7 cellular contexts compared by ENCODE assay signal in genomic region chr2:172253190-172254052, GRCh38.
DNase-seq lines count a peak whose midpoint lies in the region; ATAC-seq, FAIRE-seq and TF ChIP-seq lines count a peak whose summit lies in the region.

No MANE protein-coding gene starts in this region.

- no peak overlapping the region for H3K4me3 ChIP-seq in RWPE2 (ENCODE audit: severe bottlenecking)

- no peaks in the 10 kb centered on the region for H3K36me3 ChIP-seq in RWPE2 (ENCODE audit: low read depth)

- H3K4me1 ChIP-seq in RWPE2 (ENCODE audit: insufficient read depth, poor library complexity, severe bottlenecking) = peaks cover 57% of the 10 kb centered on the region

- no peak for TF ChIP-seq CTCF in RWPE2 (IDR thresholded peaks at IDR 0.05; ENCODE audit: poor library complexity, severe bottlenecking)

- DNase-seq in H54 (ENCODE audit: insufficient read length, low spot score) = peak; percentile 67
- peak; percentile 94 for DNase-seq in RWPE2 (ENCODE audit: low spot score)
- DNase-seq in amniotic stem cell (lab: John Stamatoyannopoulos, UW) = peak; percentile 96
- peak; percentile 99 for DNase-seq in kidney tubule cell (ENCODE audit: low spot score)
- DNase-seq in stimulated activated CD8-positive, alpha-beta memory T cell treated with anti-CD3 and anti-CD28 coated beads, Interleukin-12 subunit alpha, Interleukin-12 subunit beta, amount 100 ng/mL, for 24 hours (ENCODE audit: extremely low read depth) = peak; percentile 30
- DNase-seq in NCI-H2171 (lab: John Stamatoyannopoulos, UW) = no peak

- TF ChIP-seq POLR2A in H54 (IDR thresholded peaks at IDR 0.05; ENCODE audit: low read depth, low read length) = no peak

- peak overlapping the region; percentile 100 for H3K27ac ChIP-seq in RWPE2 (ENCODE audit: poor library complexity, severe bottlenecking)

- peak; percentile 75 for FAIRE-seq in H54 (lab: Jason Lieb, UNC)

- ATAC-seq in RWPE2 (ENCODE audit: low read depth) = peak; percentile 60
- ATAC-seq in HG02678 (IDR thresholded peaks at IDR 0.05; ENCODE audit: unreplicated experiment) = no peak

- no peaks in the 10 kb centered on the region for H3K27me3 ChIP-seq in RWPE2 (ENCODE audit: insufficient read depth, poor library complexity, severe bottlenecking)

- no peaks in the 10 kb centered on the region for H3K9me3 ChIP-seq in RWPE2 (ENCODE audit: severe bottlenecking)
